8 cellular contexts compared by ENCODE assay signal in the genomic region with DNA sequence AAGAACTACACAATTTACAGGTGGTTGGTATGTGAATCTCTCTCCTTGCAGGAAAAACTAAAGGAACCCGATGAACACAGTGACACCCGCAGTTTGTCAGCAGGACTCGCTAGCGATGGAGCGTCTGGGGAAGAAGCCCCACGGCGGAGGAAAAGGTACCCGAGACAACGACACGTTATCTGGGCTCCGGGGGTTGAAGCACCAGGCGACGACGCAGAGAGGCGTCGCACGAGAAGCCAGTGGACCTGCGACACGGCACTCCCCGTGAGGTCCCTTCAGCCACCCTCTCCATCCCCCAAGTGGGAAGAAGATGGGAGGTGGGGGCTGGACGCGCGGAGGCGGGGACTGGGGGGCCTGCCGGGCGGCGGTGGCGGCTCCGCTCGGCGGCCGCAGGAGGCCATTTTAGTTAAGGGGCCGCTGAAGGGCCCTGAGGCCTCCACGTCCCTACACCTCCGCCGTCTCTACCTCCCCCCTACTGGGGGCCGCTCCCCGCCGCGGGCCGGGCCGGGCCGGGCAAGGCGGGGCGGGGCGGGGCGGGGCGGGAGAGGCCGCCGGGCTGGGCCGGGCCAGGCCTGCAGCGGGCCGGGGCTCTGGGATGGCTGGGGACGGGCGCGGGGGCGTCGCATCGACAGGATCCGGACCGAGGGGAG. TPM values are rescaled to one million over a fixed set of nuclear protein-coding genes. Genes with fewer than 3 reads are reported as not detected.
DNase-seq lines count a peak whose midpoint lies in the region; ATAC-seq and TF ChIP-seq lines count a peak whose summit lies in the region.

No MANE protein-coding gene starts in this region.

- H3K9me3 Mint-ChIP-seq in activated naive CD8-positive, alpha-beta T cell treated with anti-CD3 and anti-CD28 coated beads for 36 hours: peaks cover 2% of the 10 kb centered on the region

- H3K4me3 ChIP-seq in BE2C (ENCODE audit: low read depth, low read length): peak overlapping the region; percentile 92
- H3K4me3 ChIP-seq in heart right ventricle: peak overlapping the region; percentile 65 to 98 (median 94)
- peak overlapping the region; percentile 65 to 97 for H3K4me3 ChIP-seq in uterus

- H3K36me3 ChIP-seq in BE2C (peaks cover 10% of the 10 kb centered on the region), heart right ventricle (peaks cover 0 to 4% (median 0%) of the 10 kb centered on the region in 9 donors), uterus (no peaks in the 10 kb centered on the region)

- DNase-seq in BE2C (peak; percentile 59), RPMI8226 (peak; percentile 35), heart right ventricle (peak; percentile 23 to 41), posterior cingulate gyrus (peak in 9 of 10 donors; percentile 16 to 90 (median 37)), uterus (peak; percentile 19 to 37)
- peak; percentile 61 for DNase-seq in activated naive CD8-positive, alpha-beta T cell treated with anti-CD3 and anti-CD28 coated beads for 36 hours

- H3K27ac ChIP-seq in heart right ventricle: peak overlapping the region; percentile 76 to 98 (median 96)
- peak overlapping the region; percentile 89 to 97 for H3K27ac ChIP-seq in uterus

- 0 to 1% methylated on average over 46 to 61 of the region's 61 CpGs for WGBS in heart right ventricle, 2 donors

- H3K4me3 Mint-ChIP-seq in activated naive CD8-positive, alpha-beta T cell treated with anti-CD3 and anti-CD28 coated beads for 36 hours: peak overlapping the region; percentile 99

- H3K36me3 Mint-ChIP-seq in activated naive CD8-positive, alpha-beta T cell treated with anti-CD3 and anti-CD28 coated beads for 36 hours: peaks cover 25% of the 10 kb centered on the region

- peak; percentile 38 for ATAC-seq in GM19025 (IDR thresholded peaks at IDR 0.05; ENCODE audit: low read depth, unreplicated experiment)
- ATAC-seq in HG03280 (IDR thresholded peaks at IDR 0.05; ENCODE audit: unreplicated experiment): peak; percentile 34
- ATAC-seq in heart right ventricle: peak; percentile 52 to 84 (median 68)

- intact Hi-C loops in heart right ventricle (cut with DNase I) (no loop called here), posterior cingulate gyrus (cut with DNase I) (loop anchor here (2.0 to 5.0 kb wide), 2 partner anchors 141 to 271 kb away; partner anchors contain the start of genes GOLPH3 and SUB1), uterus (cut with DNase I; ENCODE audit: low total_unique reads) (no loop called here)

- no peaks in the 10 kb centered on the region; the same call in 1 of the 2 replicates for H3K4me1 ChIP-seq in BE2C
- H3K4me1 ChIP-seq in heart right ventricle: peaks cover 7 to 51% (median 33%) of the 10 kb centered on the region in 9 donors
- H3K4me1 ChIP-seq in uterus: peaks cover 0 to 11% of the 10 kb centered on the region in 2 donors

- peaks cover 35% of the 10 kb centered on the region for H3K4me1 Mint-ChIP-seq in activated naive CD8-positive, alpha-beta T cell treated with anti-CD3 and anti-CD28 coated beads for 36 hours

- H3K27me3 ChIP-seq in BE2C (no peaks in the 10 kb centered on the region), heart right ventricle (no peaks in the 10 kb centered on the region), uterus (no peaks in the 10 kb centered on the region)

- TF ChIP-seq CTCF in BE2C (IDR thresholded peaks at IDR 0.05; ENCODE audit: low read depth, low read length) (no peak), heart right ventricle (IDR thresholded peaks at IDR 0.05) (no peak), uterus (IDR thresholded peaks at IDR 0.05) (no peak)

- H3K9me3 ChIP-seq in BE2C (no peaks in the 10 kb centered on the region), heart right ventricle (no peaks in the 10 kb centered on the region), uterus (no peaks in the 10 kb centered on the region)

- peak overlapping the region; percentile 92 for H3K27ac Mint-ChIP-seq in activated naive CD8-positive, alpha-beta T cell treated with anti-CD3 and anti-CD28 coated beads for 36 hours

- no peak for TF ChIP-seq POLR2A in uterus (IDR thresholded peaks at IDR 0.05)

- peaks cover 8% of the 10 kb centered on the region for H3K27me3 Mint-ChIP-seq in activated naive CD8-positive, alpha-beta T cell treated with anti-CD3 and anti-CD28 coated beads for 36 hours

RNA-seq across cellular contexts. Expression of gene ZFR, which starts 0.9 kb away (rescaled TPM):
- 68.5 TPM for polyA plus RNA-seq in BE2C (2012; ENCODE audit: insufficient read depth, insufficient read length, low read depth)
- 10 to 100 TPM; 66.1 to 69.4 TPM for total RNA-seq in activated naive CD8-positive, alpha-beta T cell treated with anti-CD3 and anti-CD28 coated beads for 36 hours
- total RNA-seq in heart right ventricle: 10 to 100 TPM; 56.2 to 78.6 (median 60.6) TPM
- polyA plus RNA-seq in heart right ventricle: 10 to 100 TPM; 26.8 to 31.3 TPM
- total RNA-seq in uterus: 100 to 1,000 TPM in 1 of 4 donors, 10 to 100 TPM in 3; 54.1 to 108 (median 72.5) TPM

Comparison
In these comparisons a context has a peak if more than half of its experiments do, and no peak if none do; other contexts are left out.
1. Peak in every context shown above with its lines: DNase-seq, ATAC-seq, H3K4me3 ChIP-seq and H3K27ac ChIP-seq.